Comparison of ENCODE assay signal across 21 cellular contexts in the genomic region with DNA sequence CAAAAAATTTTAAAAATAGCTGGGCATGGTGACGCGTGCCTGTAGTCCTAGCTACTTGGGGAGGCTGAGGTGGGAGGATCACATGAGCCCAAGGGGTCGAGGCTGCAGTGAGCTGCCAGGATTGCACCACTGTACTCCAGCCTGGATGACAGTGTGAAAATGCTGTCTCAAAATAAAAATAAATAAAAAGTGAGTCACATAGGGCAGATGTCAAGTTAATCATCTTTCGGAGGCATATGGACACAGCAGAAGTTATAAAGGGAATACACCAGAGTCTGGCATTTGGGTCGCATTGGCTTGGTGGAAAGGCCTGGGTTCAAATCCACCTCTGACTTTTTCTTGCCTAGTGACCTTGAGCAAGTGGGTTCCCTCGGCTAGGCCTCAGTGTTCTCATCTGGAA.
"Had no signal": no experiment of that assay in that cellular context is flagged by ENCODE, and none has a peak within 500 bp of the region (broad histone marks: within the 10 kb centered on the region; RNA-seq: fewer than 3 reads in every experiment).

No MANE protein-coding gene starts in this region.

- H3K27ac Mint-ChIP-seq: activated naive CD4-positive, alpha-beta T cell treated with anti-CD3 and anti-CD28 coated beads, Interleukin-2, amount 50 U/mL, for 24 hours; activated T-helper 2 cell treated with anti-CD3 and anti-CD28 coated beads, Interferon-gamma antibody, Interleukin-2, Interleukin-4, amounts not matched to agents 10 μg/mL and 5 μg/mL and 100 μg/mL, durations not matched to agents 14 hours and 24 hours and 36 hours; nephron; T-cell; type B pancreatic cell had no signal

- H3K4me3 ChIP-seq: body of pancreas, dorsolateral prefrontal cortex, esophagus muscularis mucosa, heart left ventricle, psoas muscle, suprapubic skin had no signal

- DNase-seq: activated CD4-positive, alpha-beta T cell treated with anti-CD3 and anti-CD28 coated beads for 48 hours; amniotic stem cell; body of pancreas; dorsolateral prefrontal cortex; heart left ventricle; kidney; mesendoderm; occipital lobe; psoas muscle; stimulated activated naive CD8-positive, alpha-beta T cell treated with anti-CD3 and anti-CD28 coated beads, Interleukin-15, Interleukin-2, amounts not matched to agents 100 U/mL and 50 U/mL, for 24 hours; T-cell; T1000; WERI-Rb-1 had no signal

- H3K27ac ChIP-seq: body of pancreas, esophagus muscularis mucosa, heart left ventricle, psoas muscle, suprapubic skin, WERI-Rb-1 had no signal

- H3K36me3 Mint-ChIP-seq: type B pancreatic cell had no signal

- H3K27me3 ChIP-seq: body of pancreas had no signal

- H3K36me3 ChIP-seq: esophagus muscularis mucosa, heart left ventricle, suprapubic skin, WERI-Rb-1 had no signal

- FAIRE-seq: frontal cortex, kidney had no signal

- ATAC-seq: body of pancreas; heart left ventricle; psoas muscle; sciatic nerve; stimulated activated naive CD8-positive, alpha-beta T cell treated with anti-CD3 and anti-CD28 coated beads, Interleukin-15, Interleukin-2, amounts not matched to agents 100 U/mL and 50 U/mL, for 24 hours; T-cell had no signal

- H3K4me1 ChIP-seq: body of pancreas, esophagus muscularis mucosa, heart left ventricle, psoas muscle, suprapubic skin had no signal

- H3K9me3 ChIP-seq: psoas muscle, suprapubic skin had no signal

- H3K4me3 Mint-ChIP-seq: activated naive CD4-positive, alpha-beta T cell treated with anti-CD3 and anti-CD28 coated beads, Interleukin-2, amount 50 U/mL, for 24 hours; nephron; T-cell; type B pancreatic cell had no signal
